In genomic region chr18:51867767-51868166, GRCh38 we compare ENCODE assay signal across 2 cellular contexts.
A peak's percentile ranks its signal among the peaks of the same experiment; 100 is the strongest.
TF ChIP-seq lines count a peak whose summit lies in the region.

No MANE protein-coding gene starts in this region.

TF ChIP-seq in SK-N-SH, 30 proteins besides CTCF, POLR2A, EP300 and RAD21 (continued from another document):
- TF ChIP-seq REST (IDR thresholded peaks at IDR 0.05; ENCODE audit: low read depth, low read length): peak; percentile 82
TF ChIP-seq in SK-N-SH: peak in this region for 1.

TF ChIP-seq in SK-N-SH treated with all-trans-retinoic acid at 6 μM for 48 hours, 23 proteins besides CTCF, POLR2A, EP300 and RAD21 (continued from another document):
- TF ChIP-seq CREB5 (CRISPR knock-in tag; IDR thresholded peaks at IDR 0.05; ENCODE audit: low read depth): no peak
- TF ChIP-seq PATZ1 (CRISPR knock-in tag; IDR thresholded peaks at IDR 0.05; ENCODE audit: borderline replicate concordance): no peak
